In the genomic region with DNA sequence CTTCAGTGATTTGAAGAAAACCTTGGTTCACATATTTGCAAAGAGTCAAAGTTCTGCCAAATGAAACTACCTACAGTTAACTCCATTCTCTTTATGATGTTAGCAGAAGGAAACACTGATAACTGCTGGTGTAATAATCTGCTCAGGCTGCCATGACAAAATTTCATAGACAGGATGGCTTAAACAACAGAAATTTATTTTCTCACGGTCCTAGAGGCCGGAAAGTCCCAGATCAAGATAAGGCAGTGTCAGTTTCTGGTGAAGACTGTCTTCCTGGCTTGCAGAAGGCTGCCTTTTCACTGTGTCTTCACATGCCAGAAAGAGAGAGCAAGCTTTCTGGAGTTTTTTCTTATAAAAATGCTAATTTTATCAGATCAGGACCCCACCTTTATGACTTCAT, we compare ENCODE assay signal across 11 cellular contexts.
DNase-seq lines count a peak whose midpoint lies in the region; ATAC-seq and TF ChIP-seq lines count a peak whose summit lies in the region.
"Had no signal": no experiment of that assay in that cellular context is flagged by ENCODE, and none has a peak within 500 bp of the region (broad histone marks: within the 10 kb centered on the region; RNA-seq: fewer than 3 reads in every experiment).

No MANE protein-coding gene starts in this region.

- no peaks in the 10 kb centered on the region for H3K4me1 Mint-ChIP-seq in progenitor cell of endocrine pancreas (ENCODE audit: low read depth)
- H3K4me1 Mint-ChIP-seq: neural crest cell had no signal

- no peaks in the 10 kb centered on the region for H3K4me1 ChIP-seq in mesenchymal stem cell (ENCODE audit: control insufficient read depth, insufficient read depth, low read depth, low read length)

- no peaks in the 10 kb centered on the region for H3K79me1 ChIP-seq in mesenchymal stem cell (replicated peaks; ENCODE audit: low read length, poor library complexity, severe bottlenecking)

- no peak overlapping the region for H3K9ac ChIP-seq in mesenchymal stem cell (ENCODE audit: low read length)

- H3K9me3 Mint-ChIP-seq in progenitor cell of endocrine pancreas (ENCODE audit: low read depth) = no peaks in the 10 kb centered on the region
- H3K9me3 Mint-ChIP-seq: neural crest cell had no signal

- H3K14ac ChIP-seq in mesenchymal stem cell (ENCODE audit: low read length in 2 of 2) = no peak overlapping the region

- DNase-seq in activated CD4-positive, alpha-beta T cell treated with anti-CD3 and anti-CD28 coated beads for 4 hours = peak; percentile 14 to 17
- DNase-seq in activated CD4-positive, alpha-beta T cell treated with anti-CD3 and anti-CD28 coated beads, Interleukin-2, amount 50 U/mL, for 48 hours = no peak
- DNase-seq in LNCaP clone FGC (ENCODE audit: low read depth) = peak; percentile 40
- peak; percentile 9 for DNase-seq in mesenchymal stem cell
- DNase-seq in progenitor cell of endocrine pancreas (ENCODE audit: low spot score, unreplicated experiment) = no peak
- DNase-seq in left cardiac atrium = no peak
- DNase-seq in superior temporal gyrus (ENCODE audit: extremely low spot score) = no peak
- DNase-seq: ACHN, amygdala had no signal

- 30% methylated on average over 1 of the region's 2 CpGs for WGBS in mesenchymal stem cell

- H2BK15ac ChIP-seq in mesenchymal stem cell (ENCODE audit: low read depth, poor library complexity, severe bottlenecking) = no peak overlapping the region

- no peak overlapping the region for H3K27ac ChIP-seq in mesenchymal stem cell (ENCODE audit: low read length, poor library complexity, severe bottlenecking)

- no peak overlapping the region for H3K4ac ChIP-seq in mesenchymal stem cell (ENCODE audit: low read depth in 1 of 2, low read length in 2 of 2)

- H3K27me3 ChIP-seq in mesenchymal stem cell (ENCODE audit: control insufficient read depth in 1 of 2, insufficient read depth in 1 of 2, low read length in 2 of 2) = no peaks in the 10 kb centered on the region

- H3K4me2 ChIP-seq in mesenchymal stem cell (ENCODE audit: low read length, poor library complexity, severe bottlenecking) = no peak overlapping the region

- no peak overlapping the region for H2BK120ac ChIP-seq in mesenchymal stem cell (ENCODE audit: low read depth, low read length)

- no peak overlapping the region for H3K27ac Mint-ChIP-seq in progenitor cell of endocrine pancreas

- no peak overlapping the region for H3K23ac ChIP-seq in mesenchymal stem cell (ENCODE audit: low read length in 2 of 2)

- no peak overlapping the region for H2BK12ac ChIP-seq in mesenchymal stem cell (ENCODE audit: low read length in 2 of 2)

- H3K18ac ChIP-seq in mesenchymal stem cell (ENCODE audit: low read depth in 1 of 2, low read length in 2 of 2) = no peak overlapping the region

- no peaks in the 10 kb centered on the region for H3K9me3 ChIP-seq in mesenchymal stem cell (ENCODE audit: control insufficient read depth, low read length)

- no peak overlapping the region for H2AFZ ChIP-seq in mesenchymal stem cell (ENCODE audit: low read depth, low read length)

- H2AK5ac ChIP-seq in mesenchymal stem cell (ENCODE audit: low read length, severe bottlenecking) = no peak overlapping the region

- no peak for TF ChIP-seq CTCF in LNCaP clone FGC (IDR thresholded peaks at IDR 0.05; ENCODE audit: control insufficient read depth, extremely low read depth, insufficient read depth)
- TF ChIP-seq CTCF in progenitor cell of endocrine pancreas (IDR thresholded peaks at IDR 0.05; ENCODE audit: unreplicated experiment) = no peak

- no peak overlapping the region for H3K4me3 ChIP-seq in LNCaP clone FGC (ENCODE audit: low read depth, low read length)
- no peak overlapping the region for H3K4me3 ChIP-seq in mesenchymal stem cell (ENCODE audit: insufficient read depth in 1 of 2, low read depth in 1 of 2, low read length in 2 of 2)

- no peaks in the 10 kb centered on the region for H3K36me3 Mint-ChIP-seq in progenitor cell of endocrine pancreas (ENCODE audit: insufficient read depth)

- H3K36me3 ChIP-seq in mesenchymal stem cell (ENCODE audit: control insufficient read depth in 1 of 2, insufficient read depth in 2 of 2, low read depth in 1 of 2, low read length in 2 of 2) = no peaks in the 10 kb centered on the region

- ATAC-seq in HG02610 (IDR thresholded peaks at IDR 0.05; ENCODE audit: unreplicated experiment) (peak; percentile 93), left cardiac atrium (no peak)

- no peak overlapping the region for H2BK5ac ChIP-seq in mesenchymal stem cell (ENCODE audit: low read depth, low read length, poor library complexity, severe bottlenecking)

- intact Hi-C loops in left cardiac atrium (cut with DNase I) = no loop called here

- H3K4me3 Mint-ChIP-seq in progenitor cell of endocrine pancreas (ENCODE audit: low read depth) = no peak overlapping the region
- H3K4me3 Mint-ChIP-seq: neural crest cell had no signal

- H4K91ac ChIP-seq in mesenchymal stem cell (ENCODE audit: low read length) = no peak overlapping the region

- H4K8ac ChIP-seq in mesenchymal stem cell (ENCODE audit: low read length) = no peak overlapping the region

- H3K27me3 Mint-ChIP-seq in progenitor cell of endocrine pancreas = no peaks in the 10 kb centered on the region

Comparison
In these comparisons a context has a peak if more than half of its experiments do, and no peak if none do; other contexts are left out.
1. DNase-seq: peak in activated CD4-positive, alpha-beta T cell treated with anti-CD3 and anti-CD28 coated beads for 4 hours (2 of 2), LNCaP clone FGC (single experiment) and mesenchymal stem cell (single experiment); none in activated CD4-positive, alpha-beta T cell treated with anti-CD3 and anti-CD28 coated beads, Interleukin-2, amount 50 U/mL, for 48 hours (0 of 2), progenitor cell of endocrine pancreas (single experiment), left cardiac atrium (single experiment) and superior temporal gyrus (single experiment).